1 cellular context compared by ENCODE assay signal in the genomic region with DNA sequence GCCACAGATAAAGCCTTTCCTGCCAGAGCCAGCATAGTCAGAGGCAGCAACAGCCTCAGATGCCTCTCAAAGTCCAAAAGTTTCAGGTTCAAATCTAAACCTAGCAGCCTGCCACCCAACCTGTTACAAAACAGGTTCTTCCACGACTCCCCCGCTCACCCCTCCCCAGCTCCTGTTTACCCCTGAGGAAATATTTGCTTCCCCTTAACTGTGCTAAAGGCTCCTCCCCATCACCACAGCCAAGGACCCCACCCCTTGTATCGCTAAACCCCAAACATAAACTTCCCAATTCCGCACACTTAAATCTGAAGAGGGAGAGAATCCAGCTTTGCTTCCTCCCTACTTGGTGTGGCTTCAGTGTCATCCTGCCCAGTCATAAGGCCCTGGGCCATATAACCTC.
TF ChIP-seq lines count a peak whose summit lies in the region.

No MANE protein-coding gene starts in this region.

TF ChIP-seq in HepG2, 621 proteins besides CTCF, POLR2A, EP300 and RAD21 (continued from another document and continues in another):
- TF ChIP-seq, protein P1, sequence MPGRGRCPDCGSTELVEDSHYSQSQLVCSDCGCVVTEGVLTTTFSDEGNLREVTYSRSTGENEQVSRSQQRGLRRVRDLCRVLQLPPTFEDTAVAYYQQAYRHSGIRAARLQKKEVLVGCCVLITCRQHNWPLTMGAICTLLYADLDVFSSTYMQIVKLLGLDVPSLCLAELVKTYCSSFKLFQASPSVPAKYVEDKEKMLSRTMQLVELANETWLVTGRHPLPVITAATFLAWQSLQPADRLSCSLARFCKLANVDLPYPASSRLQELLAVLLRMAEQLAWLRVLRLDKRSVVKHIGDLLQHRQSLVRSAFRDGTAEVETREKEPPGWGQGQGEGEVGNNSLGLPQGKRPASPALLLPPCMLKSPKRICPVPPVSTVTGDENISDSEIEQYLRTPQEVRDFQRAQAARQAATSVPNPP (CRISPR knock-in tag; IDR thresholded peaks at IDR 0.05): no peak
- TF ChIP-seq, protein P2, sequence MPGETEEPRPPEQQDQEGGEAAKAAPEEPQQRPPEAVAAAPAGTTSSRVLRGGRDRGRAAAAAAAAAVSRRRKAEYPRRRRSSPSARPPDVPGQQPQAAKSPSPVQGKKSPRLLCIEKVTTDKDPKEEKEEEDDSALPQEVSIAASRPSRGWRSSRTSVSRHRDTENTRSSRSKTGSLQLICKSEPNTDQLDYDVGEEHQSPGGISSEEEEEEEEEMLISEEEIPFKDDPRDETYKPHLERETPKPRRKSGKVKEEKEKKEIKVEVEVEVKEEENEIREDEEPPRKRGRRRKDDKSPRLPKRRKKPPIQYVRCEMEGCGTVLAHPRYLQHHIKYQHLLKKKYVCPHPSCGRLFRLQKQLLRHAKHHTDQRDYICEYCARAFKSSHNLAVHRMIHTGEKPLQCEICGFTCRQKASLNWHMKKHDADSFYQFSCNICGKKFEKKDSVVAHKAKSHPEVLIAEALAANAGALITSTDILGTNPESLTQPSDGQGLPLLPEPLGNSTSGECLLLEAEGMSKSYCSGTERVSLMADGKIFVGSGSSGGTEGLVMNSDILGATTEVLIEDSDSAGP (CRISPR knock-in tag; IDR thresholded peaks at IDR 0.05; ENCODE audit: borderline replicate concordance): no peak
- TF ChIP-seq FOXA1 (IDR thresholded peaks at IDR 0.05): no peak
- TF ChIP-seq FOXA1 (CRISPR knock-in tag; IDR thresholded peaks at IDR 0.05): peak; percentile 39; the same call in 1 of the 2 replicates
- no peak for TF ChIP-seq ZNF292 (CRISPR knock-in tag; IDR thresholded peaks at IDR 0.05; ENCODE audit: borderline replicate concordance, low read depth)
- no peak for TF ChIP-seq TARDBP (CRISPR knock-in tag; IDR thresholded peaks at IDR 0.05)
- TF ChIP-seq HNF4G (IDR thresholded peaks at IDR 0.05; ENCODE audit: borderline replicate concordance, low read depth, low read length): peak; percentile 64; the same call in 1 of the 2 replicates
- no peak for TF ChIP-seq HNF4G (CRISPR knock-in tag; IDR thresholded peaks at IDR 0.05; ENCODE audit: borderline replicate concordance, low read depth)
- TF ChIP-seq, protein P3, sequence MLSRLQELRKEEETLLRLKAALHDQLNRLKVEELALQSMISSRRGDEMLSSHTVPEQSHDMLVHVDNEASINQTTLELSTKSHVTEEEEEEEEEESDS (CRISPR knock-in tag; IDR thresholded peaks at IDR 0.05; ENCODE audit: borderline replicate concordance): no peak
- TF ChIP-seq, protein P4, sequence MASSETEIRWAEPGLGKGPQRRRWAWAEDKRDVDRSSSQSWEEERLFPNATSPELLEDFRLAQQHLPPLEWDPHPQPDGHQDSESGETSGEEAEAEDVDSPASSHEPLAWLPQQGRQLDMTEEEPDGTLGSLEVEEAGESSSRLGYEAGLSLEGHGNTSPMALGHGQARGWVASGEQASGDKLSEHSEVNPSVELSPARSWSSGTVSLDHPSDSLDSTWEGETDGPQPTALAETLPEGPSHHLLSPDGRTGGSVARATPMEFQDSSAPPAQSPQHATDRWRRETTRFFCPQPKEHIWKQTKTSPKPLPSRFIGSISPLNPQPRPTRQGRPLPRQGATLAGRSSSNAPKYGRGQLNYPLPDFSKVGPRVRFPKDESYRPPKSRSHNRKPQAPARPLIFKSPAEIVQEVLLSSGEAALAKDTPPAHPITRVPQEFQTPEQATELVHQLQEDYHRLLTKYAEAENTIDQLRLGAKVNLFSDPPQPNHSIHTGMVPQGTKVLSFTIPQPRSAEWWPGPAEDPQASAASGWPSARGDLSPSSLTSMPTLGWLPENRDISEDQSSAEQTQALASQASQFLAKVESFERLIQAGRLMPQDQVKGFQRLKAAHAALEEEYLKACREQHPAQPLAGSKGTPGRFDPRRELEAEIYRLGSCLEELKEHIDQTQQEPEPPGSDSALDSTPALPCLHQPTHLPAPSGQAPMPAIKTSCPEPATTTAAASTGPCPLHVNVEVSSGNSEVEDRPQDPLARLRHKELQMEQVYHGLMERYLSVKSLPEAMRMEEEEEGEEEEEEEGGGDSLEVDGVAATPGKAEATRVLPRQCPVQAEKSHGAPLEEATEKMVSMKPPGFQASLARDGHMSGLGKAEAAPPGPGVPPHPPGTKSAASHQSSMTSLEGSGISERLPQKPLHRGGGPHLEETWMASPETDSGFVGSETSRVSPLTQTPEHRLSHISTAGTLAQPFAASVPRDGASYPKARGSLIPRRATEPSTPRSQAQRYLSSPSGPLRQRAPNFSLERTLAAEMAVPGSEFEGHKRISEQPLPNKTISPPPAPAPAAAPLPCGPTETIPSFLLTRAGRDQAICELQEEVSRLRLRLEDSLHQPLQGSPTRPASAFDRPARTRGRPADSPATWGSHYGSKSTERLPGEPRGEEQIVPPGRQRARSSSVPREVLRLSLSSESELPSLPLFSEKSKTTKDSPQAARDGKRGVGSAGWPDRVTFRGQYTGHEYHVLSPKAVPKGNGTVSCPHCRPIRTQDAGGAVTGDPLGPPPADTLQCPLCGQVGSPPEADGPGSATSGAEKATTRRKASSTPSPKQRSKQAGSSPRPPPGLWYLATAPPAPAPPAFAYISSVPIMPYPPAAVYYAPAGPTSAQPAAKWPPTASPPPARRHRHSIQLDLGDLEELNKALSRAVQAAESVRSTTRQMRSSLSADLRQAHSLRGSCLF (CRISPR knock-in tag; IDR thresholded peaks at IDR 0.05; ENCODE audit: borderline replicate concordance): no peak
- TF ChIP-seq ZNF747 (CRISPR knock-in tag; IDR thresholded peaks at IDR 0.05; ENCODE audit: borderline replicate concordance): no peak
- TF ChIP-seq, protein P5, sequence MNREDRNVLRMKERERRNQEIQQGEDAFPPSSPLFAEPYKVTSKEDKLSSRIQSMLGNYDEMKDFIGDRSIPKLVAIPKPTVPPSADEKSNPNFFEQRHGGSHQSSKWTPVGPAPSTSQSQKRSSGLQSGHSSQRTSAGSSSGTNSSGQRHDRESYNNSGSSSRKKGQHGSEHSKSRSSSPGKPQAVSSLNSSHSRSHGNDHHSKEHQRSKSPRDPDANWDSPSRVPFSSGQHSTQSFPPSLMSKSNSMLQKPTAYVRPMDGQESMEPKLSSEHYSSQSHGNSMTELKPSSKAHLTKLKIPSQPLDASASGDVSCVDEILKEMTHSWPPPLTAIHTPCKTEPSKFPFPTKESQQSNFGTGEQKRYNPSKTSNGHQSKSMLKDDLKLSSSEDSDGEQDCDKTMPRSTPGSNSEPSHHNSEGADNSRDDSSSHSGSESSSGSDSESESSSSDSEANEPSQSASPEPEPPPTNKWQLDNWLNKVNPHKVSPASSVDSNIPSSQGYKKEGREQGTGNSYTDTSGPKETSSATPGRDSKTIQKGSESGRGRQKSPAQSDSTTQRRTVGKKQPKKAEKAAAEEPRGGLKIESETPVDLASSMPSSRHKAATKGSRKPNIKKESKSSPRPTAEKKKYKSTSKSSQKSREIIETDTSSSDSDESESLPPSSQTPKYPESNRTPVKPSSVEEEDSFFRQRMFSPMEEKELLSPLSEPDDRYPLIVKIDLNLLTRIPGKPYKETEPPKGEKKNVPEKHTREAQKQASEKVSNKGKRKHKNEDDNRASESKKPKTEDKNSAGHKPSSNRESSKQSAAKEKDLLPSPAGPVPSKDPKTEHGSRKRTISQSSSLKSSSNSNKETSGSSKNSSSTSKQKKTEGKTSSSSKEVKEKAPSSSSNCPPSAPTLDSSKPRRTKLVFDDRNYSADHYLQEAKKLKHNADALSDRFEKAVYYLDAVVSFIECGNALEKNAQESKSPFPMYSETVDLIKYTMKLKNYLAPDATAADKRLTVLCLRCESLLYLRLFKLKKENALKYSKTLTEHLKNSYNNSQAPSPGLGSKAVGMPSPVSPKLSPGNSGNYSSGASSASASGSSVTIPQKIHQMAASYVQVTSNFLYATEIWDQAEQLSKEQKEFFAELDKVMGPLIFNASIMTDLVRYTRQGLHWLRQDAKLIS (CRISPR knock-in tag; IDR thresholded peaks at IDR 0.05): no peak
- TF ChIP-seq, protein P6, sequence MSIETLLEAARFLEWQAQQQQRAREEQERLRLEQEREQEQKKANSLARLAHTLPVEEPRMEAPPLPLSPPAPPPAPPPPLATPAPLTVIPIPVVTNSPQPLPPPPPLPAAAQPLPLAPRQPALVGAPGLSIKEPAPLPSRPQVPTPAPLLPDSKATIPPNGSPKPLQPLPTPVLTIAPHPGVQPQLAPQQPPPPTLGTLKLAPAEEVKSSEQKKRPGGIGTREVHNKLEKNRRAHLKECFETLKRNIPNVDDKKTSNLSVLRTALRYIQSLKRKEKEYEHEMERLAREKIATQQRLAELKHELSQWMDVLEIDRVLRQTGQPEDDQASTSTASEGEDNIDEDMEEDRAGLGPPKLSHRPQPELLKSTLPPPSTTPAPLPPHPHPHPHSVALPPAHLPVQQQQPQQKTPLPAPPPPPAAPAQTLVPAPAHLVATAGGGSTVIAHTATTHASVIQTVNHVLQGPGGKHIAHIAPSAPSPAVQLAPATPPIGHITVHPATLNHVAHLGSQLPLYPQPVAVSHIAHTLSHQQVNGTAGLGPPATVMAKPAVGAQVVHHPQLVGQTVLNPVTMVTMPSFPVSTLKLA (IDR thresholded peaks at IDR 0.05): no peak
- TF ChIP-seq HOXA3 (CRISPR knock-in tag; IDR thresholded peaks at IDR 0.05): no peak; the same call in 1 of the 2 replicates
- no peak for TF ChIP-seq ZNF883 (CRISPR knock-in tag; IDR thresholded peaks at IDR 0.05; ENCODE audit: not compliant biosample characterization)
- 0 out of 2 replicates have a peak, but pooled peaks have one; percentile 48 for TF ChIP-seq ZNF430 (CRISPR knock-in tag; IDR thresholded peaks at IDR 0.05)
- TF ChIP-seq PAWR (CRISPR knock-in tag; IDR thresholded peaks at IDR 0.05; ENCODE audit: borderline replicate concordance): no peak
- TF ChIP-seq ZNF720 (CRISPR knock-in tag; IDR thresholded peaks at IDR 0.05): no peak
- TF ChIP-seq ARNT (IDR thresholded peaks at IDR 0.05): no peak
- TF ChIP-seq, protein P7, sequence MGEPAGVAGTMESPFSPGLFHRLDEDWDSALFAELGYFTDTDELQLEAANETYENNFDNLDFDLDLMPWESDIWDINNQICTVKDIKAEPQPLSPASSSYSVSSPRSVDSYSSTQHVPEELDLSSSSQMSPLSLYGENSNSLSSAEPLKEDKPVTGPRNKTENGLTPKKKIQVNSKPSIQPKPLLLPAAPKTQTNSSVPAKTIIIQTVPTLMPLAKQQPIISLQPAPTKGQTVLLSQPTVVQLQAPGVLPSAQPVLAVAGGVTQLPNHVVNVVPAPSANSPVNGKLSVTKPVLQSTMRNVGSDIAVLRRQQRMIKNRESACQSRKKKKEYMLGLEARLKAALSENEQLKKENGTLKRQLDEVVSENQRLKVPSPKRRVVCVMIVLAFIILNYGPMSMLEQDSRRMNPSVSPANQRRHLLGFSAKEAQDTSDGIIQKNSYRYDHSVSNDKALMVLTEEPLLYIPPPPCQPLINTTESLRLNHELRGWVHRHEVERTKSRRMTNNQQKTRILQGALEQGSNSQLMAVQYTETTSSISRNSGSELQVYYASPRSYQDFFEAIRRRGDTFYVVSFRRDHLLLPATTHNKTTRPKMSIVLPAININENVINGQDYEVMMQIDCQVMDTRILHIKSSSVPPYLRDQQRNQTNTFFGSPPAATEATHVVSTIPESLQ (CRISPR knock-in tag; conservative IDR thresholded peaks at IDR 0.05): no peak
- TF ChIP-seq ZMYM4 (CRISPR knock-in tag; IDR thresholded peaks at IDR 0.05): no peak
- no peak for TF ChIP-seq ZNF724P (CRISPR knock-in tag; IDR thresholded peaks at IDR 0.05; ENCODE audit: borderline replicate concordance)
- TF ChIP-seq, protein P8, sequence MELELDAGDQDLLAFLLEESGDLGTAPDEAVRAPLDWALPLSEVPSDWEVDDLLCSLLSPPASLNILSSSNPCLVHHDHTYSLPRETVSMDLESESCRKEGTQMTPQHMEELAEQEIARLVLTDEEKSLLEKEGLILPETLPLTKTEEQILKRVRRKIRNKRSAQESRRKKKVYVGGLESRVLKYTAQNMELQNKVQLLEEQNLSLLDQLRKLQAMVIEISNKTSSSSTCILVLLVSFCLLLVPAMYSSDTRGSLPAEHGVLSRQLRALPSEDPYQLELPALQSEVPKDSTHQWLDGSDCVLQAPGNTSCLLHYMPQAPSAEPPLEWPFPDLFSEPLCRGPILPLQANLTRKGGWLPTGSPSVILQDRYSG (CRISPR knock-in tag; IDR thresholded peaks at IDR 0.05): no peak
- TF ChIP-seq ZNF589 (CRISPR knock-in tag; conservative IDR thresholded peaks at IDR 0.05): no peak
- no peak for TF ChIP-seq ZNF615 (CRISPR knock-in tag; IDR thresholded peaks at IDR 0.05; ENCODE audit: borderline replicate concordance)
- no peak for TF ChIP-seq JUND (CRISPR knock-in tag; IDR thresholded peaks at IDR 0.05)
- no peak for TF ChIP-seq HNRNPLL (IDR thresholded peaks at IDR 0.05; ENCODE audit: low read depth, low read length, poor library complexity, severe bottlenecking)
- TF ChIP-seq, protein P9, sequence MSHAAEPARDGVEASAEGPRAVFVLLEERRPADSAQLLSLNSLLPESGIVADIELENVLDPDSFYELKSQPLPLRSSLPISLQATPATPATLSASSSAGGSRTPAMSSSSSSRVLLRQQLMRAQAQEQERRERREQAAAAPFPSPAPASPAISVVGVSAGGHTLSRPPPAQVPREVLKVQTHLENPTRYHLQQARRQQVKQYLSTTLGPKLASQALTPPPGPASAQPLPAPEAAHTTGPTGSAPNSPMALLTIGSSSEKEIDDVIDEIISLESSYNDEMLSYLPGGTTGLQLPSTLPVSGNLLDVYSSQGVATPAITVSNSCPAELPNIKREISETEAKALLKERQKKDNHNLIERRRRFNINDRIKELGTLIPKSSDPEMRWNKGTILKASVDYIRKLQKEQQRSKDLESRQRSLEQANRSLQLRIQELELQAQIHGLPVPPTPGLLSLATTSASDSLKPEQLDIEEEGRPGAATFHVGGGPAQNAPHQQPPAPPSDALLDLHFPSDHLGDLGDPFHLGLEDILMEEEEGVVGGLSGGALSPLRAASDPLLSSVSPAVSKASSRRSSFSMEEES (CRISPR knock-in tag; IDR thresholded peaks at IDR 0.05): no peak
- no peak for TF ChIP-seq KLF11 (CRISPR knock-in tag; IDR thresholded peaks at IDR 0.05)
- TF ChIP-seq ZNF441 (CRISPR knock-in tag; IDR thresholded peaks at IDR 0.05; ENCODE audit: borderline replicate concordance): no peak
- TF ChIP-seq SALL1 (CRISPR knock-in tag; IDR thresholded peaks at IDR 0.05): peak; percentile 9; the same call in 1 of the 2 replicates
- TF ChIP-seq KDM3A (CRISPR knock-in tag; IDR thresholded peaks at IDR 0.05; ENCODE audit: low read depth): no peak
- TF ChIP-seq CHCHD3 (CRISPR knock-in tag; IDR thresholded peaks at IDR 0.05): no peak
- TF ChIP-seq ZNF24 (IDR thresholded peaks at IDR 0.05): no peak
- TF ChIP-seq, protein P10, sequence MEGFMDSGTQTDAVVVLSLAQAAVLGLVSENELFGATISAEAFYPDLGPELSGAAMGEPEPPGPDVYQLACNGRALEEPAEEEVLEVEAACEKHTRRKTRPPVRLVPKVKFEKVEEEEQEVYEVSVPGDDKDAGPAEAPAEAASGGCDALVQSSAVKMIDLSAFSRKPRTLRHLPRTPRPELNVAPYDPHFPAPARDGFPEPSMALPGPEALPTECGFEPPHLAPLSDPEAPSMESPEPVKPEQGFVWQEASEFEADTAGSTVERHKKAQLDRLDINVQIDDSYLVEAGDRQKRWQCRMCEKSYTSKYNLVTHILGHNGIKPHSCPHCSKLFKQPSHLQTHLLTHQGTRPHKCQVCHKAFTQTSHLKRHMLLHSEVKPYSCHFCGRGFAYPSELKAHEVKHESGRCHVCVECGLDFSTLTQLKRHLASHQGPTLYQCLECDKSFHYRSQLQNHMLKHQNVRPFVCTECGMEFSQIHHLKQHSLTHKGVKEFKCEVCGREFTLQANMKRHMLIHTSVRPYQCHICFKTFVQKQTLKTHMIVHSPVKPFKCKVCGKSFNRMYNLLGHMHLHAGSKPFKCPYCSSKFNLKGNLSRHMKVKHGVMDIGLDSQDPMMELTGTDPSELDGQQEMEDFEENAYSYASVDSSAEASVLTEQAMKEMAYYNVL (CRISPR knock-in tag; IDR thresholded peaks at IDR 0.05; ENCODE audit: borderline replicate concordance): peak; percentile 13; the same call in 1 of the 2 replicates
- peak; percentile 31; the same call in 1 of the 2 replicates for TF ChIP-seq NR2F2 (IDR thresholded peaks at IDR 0.05; ENCODE audit: borderline replicate concordance, low read depth)
